Comparison of ENCODE assay signal across 1 cellular context in the genomic region with DNA sequence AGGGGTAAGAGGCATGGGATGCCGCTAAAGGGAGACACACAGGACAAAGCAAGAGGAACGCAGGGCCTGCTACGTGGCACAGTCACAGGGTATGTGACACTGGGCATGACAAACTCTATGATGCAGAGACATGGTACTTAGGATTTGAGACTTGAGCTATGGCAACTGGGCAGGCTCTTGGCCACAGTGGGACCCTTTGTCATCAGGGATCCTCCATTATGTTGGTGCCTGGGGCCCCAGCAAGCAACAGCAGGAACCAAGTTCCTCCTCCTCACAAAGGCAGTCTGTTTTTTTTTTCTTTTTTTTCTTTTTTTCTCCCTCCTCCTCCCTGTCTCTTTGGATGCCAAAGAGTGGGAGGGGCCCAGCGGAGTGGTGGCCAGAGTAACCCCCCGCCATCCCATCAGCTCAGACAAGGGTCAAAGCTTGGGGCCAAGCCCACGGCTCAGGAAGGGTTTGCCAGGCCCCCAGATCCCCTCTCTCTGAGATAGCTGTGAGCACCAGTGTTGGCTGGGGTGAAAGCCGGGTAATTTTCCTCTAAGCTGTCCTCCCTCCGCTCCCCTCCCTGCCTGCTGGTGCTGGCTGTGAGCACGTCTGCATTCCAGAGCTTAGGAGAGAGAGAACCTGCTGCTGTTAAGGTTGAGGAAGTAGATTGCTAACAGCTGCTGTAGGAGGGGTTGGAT.
TF ChIP-seq lines count a peak whose summit lies in the region.

No MANE protein-coding gene starts in this region.

TF ChIP-seq in HepG2, 621 proteins besides CTCF, POLR2A, EP300 and RAD21 (continued from another document and continues in another):
- TF ChIP-seq, protein P1, sequence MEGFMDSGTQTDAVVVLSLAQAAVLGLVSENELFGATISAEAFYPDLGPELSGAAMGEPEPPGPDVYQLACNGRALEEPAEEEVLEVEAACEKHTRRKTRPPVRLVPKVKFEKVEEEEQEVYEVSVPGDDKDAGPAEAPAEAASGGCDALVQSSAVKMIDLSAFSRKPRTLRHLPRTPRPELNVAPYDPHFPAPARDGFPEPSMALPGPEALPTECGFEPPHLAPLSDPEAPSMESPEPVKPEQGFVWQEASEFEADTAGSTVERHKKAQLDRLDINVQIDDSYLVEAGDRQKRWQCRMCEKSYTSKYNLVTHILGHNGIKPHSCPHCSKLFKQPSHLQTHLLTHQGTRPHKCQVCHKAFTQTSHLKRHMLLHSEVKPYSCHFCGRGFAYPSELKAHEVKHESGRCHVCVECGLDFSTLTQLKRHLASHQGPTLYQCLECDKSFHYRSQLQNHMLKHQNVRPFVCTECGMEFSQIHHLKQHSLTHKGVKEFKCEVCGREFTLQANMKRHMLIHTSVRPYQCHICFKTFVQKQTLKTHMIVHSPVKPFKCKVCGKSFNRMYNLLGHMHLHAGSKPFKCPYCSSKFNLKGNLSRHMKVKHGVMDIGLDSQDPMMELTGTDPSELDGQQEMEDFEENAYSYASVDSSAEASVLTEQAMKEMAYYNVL (CRISPR knock-in tag; IDR thresholded peaks at IDR 0.05; ENCODE audit: borderline replicate concordance): peak; percentile 78; the same call in 1 of the 2 replicates
- TF ChIP-seq SKIL (CRISPR knock-in tag; IDR thresholded peaks at IDR 0.05; ENCODE audit: borderline replicate concordance) (peak; percentile 71; the same call in 1 of the 2 replicates), HNRNPH1 (optimal IDR thresholded peaks at IDR 0.05; ENCODE audit: low read depth, low read length) (no peak), SAFB2 (CRISPR knock-in tag; IDR thresholded peaks at IDR 0.05; ENCODE audit: borderline replicate concordance, low read depth) (no peak), ZNF10 (CRISPR knock-in tag; IDR thresholded peaks at IDR 0.05; ENCODE audit: borderline replicate concordance, low read depth) (no peak), IRF2 (CRISPR knock-in tag; IDR thresholded peaks at IDR 0.05) (peak; percentile 55), TP53 (CRISPR knock-in tag; conservative IDR thresholded peaks at IDR 0.05) (no peak), ZNF350 (CRISPR knock-in tag; IDR thresholded peaks at IDR 0.05; ENCODE audit: borderline replicate concordance, low read depth) (peak; percentile 48; the same call in 1 of the 2 replicates), PAF1 (CRISPR knock-in tag; IDR thresholded peaks at IDR 0.05) (no peak), KLF9 (CRISPR knock-in tag; IDR thresholded peaks at IDR 0.05; ENCODE audit: low read depth) (0 out of 2 replicates have a peak, but pooled peaks have one; percentile 23), ZUFSP (CRISPR knock-in tag; IDR thresholded peaks at IDR 0.05; ENCODE audit: borderline replicate concordance) (no peak), BCL6 (CRISPR knock-in tag; IDR thresholded peaks at IDR 0.05) (peak; percentile 22; the same call in 1 of the 2 replicates), ZSCAN25 (CRISPR knock-in tag; IDR thresholded peaks at IDR 0.05) (peak; percentile 79), IKZF5 (CRISPR knock-in tag; IDR thresholded peaks at IDR 0.05) (peak; percentile 68; the same call in 1 of the 2 replicates), MLX (CRISPR knock-in tag; IDR thresholded peaks at IDR 0.05) (no peak), ZNF607 (CRISPR knock-in tag; IDR thresholded peaks at IDR 0.05; ENCODE audit: borderline replicate concordance) (peak; percentile 58; the same call in 1 of the 2 replicates), MTA1 (CRISPR knock-in tag; IDR thresholded peaks at IDR 0.05; ENCODE audit: borderline replicate concordance) (peak; percentile 77), ZNF180 (CRISPR knock-in tag; IDR thresholded peaks at IDR 0.05; ENCODE audit: borderline replicate concordance, low read depth) (no peak), RARA (CRISPR knock-in tag; IDR thresholded peaks at IDR 0.05) (peak; percentile 48; the same call in 1 of the 2 replicates), POLR2G (IDR thresholded peaks at IDR 0.05; ENCODE audit: low read depth, low read length) (peak; percentile 57), ZBTB21 (CRISPR knock-in tag; IDR thresholded peaks at IDR 0.05) (no peak), NONO (IDR thresholded peaks at IDR 0.05) (no peak), NONO (CRISPR knock-in tag; conservative IDR thresholded peaks at IDR 0.05) (peak; percentile 68), ZNF562 (CRISPR knock-in tag; IDR thresholded peaks at IDR 0.05; ENCODE audit: borderline replicate concordance) (no peak), ZNF724P (CRISPR knock-in tag; IDR thresholded peaks at IDR 0.05; ENCODE audit: borderline replicate concordance) (no peak), ZNF792 (CRISPR knock-in tag; IDR thresholded peaks at IDR 0.05) (peak; percentile 68; the same call in 1 of the 2 replicates), ZHX1 (CRISPR knock-in tag; IDR thresholded peaks at IDR 0.05; ENCODE audit: low read depth) (no peak), MTF1 (CRISPR knock-in tag; IDR thresholded peaks at IDR 0.05) (no peak), U2AF2 (IDR thresholded peaks at IDR 0.05; ENCODE audit: low read depth, low read length) (no peak), NCOA2 (CRISPR knock-in tag; IDR thresholded peaks at IDR 0.05) (peak; percentile 24; the same call in 1 of the 2 replicates), FOSL1 (CRISPR knock-in tag; IDR thresholded peaks at IDR 0.05; ENCODE audit: borderline replicate concordance) (no peak)
- TF ChIP-seq, protein P2, sequence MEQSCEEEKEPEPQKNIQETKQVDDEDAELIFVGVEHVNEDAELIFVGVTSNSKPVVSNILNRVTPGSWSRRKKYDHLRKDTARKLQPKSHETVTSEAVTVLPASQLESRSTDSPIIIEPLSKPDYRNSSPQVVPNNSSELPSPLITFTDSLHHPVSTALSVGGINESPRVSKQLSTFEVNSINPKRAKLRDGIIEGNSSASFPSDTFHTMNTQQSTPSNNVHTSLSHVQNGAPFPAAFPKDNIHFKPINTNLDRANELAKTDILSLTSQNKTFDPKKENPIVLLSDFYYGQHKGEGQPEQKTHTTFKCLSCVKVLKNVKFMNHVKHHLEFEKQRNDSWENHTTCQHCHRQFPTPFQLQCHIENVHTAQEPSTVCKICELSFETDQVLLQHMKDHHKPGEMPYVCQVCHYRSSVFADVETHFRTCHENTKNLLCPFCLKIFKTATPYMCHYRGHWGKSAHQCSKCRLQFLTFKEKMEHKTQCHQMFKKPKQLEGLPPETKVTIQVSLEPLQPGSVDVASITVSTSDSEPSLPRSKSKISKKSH (CRISPR knock-in tag; IDR thresholded peaks at IDR 0.05; ENCODE audit: borderline replicate concordance): no peak; the same call in 1 of the 2 replicates
- TF ChIP-seq, protein P3, sequence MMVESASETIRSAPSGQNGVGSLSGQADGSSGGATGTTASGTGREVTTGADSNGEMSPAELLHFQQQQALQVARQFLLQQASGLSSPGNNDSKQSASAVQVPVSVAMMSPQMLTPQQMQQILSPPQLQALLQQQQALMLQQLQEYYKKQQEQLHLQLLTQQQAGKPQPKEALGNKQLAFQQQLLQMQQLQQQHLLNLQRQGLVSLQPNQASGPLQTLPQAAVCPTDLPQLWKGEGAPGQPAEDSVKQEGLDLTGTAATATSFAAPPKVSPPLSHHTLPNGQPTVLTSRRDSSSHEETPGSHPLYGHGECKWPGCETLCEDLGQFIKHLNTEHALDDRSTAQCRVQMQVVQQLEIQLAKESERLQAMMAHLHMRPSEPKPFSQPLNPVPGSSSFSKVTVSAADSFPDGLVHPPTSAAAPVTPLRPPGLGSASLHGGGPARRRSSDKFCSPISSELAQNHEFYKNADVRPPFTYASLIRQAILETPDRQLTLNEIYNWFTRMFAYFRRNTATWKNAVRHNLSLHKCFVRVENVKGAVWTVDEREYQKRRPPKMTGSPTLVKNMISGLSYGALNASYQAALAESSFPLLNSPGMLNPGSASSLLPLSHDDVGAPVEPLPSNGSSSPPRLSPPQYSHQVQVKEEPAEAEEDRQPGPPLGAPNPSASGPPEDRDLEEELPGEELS (CRISPR knock-in tag; IDR thresholded peaks at IDR 0.05): 0 out of 2 replicates have a peak, but pooled peaks have one; percentile 20
- TF ChIP-seq, protein P4, sequence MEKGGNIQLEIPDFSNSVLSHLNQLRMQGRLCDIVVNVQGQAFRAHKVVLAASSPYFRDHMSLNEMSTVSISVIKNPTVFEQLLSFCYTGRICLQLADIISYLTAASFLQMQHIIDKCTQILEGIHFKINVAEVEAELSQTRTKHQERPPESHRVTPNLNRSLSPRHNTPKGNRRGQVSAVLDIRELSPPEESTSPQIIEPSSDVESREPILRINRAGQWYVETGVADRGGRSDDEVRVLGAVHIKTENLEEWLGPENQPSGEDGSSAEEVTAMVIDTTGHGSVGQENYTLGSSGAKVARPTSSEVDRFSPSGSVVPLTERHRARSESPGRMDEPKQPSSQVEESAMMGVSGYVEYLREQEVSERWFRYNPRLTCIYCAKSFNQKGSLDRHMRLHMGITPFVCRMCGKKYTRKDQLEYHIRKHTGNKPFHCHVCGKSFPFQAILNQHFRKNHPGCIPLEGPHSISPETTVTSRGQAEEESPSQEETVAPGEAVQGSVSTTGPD (CRISPR knock-in tag; IDR thresholded peaks at IDR 0.05): 0 out of 2 replicates have a peak, but pooled peaks have one; percentile 33
- TF ChIP-seq, protein P5, sequence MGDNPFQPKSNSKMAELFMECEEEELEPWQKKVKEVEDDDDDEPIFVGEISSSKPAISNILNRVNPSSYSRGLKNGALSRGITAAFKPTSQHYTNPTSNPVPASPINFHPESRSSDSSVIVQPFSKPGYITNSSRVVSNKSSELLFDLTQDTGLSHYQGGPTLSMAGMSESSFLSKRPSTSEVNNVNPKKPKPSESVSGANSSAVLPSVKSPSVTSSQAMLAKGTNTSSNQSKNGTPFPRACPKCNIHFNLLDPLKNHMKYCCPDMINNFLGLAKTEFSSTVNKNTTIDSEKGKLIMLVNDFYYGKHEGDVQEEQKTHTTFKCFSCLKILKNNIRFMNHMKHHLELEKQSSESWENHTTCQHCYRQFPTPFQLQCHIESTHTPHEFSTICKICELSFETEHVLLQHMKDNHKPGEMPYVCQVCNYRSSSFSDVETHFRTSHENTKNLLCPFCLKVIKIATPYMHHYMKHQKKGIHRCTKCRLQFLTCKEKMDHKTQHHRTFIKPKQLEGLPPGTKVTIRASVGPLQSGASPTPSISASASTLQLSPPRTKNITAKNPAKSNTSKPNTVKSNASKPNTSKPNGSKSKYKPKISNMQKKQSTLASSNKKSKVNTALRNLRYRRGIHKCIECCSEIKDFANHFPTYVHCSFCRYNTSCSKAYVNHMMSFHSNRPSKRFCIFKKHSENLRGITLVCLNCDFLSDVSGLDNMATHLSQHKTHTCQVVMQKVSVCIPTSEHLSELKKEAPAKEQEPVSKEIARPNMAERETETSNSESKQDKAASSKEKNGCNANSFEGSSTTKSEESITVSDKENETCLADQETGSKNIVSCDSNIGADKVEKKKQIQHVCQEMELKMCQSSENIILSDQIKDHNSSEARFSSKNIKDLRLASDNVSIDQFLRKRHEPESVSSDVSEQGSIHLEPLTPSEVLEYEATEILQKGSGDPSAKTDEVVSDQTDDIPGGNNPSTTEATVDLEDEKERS (CRISPR knock-in tag; IDR thresholded peaks at IDR 0.05): no peak
